14 cellular contexts compared by ENCODE assay signal in the genomic region with DNA sequence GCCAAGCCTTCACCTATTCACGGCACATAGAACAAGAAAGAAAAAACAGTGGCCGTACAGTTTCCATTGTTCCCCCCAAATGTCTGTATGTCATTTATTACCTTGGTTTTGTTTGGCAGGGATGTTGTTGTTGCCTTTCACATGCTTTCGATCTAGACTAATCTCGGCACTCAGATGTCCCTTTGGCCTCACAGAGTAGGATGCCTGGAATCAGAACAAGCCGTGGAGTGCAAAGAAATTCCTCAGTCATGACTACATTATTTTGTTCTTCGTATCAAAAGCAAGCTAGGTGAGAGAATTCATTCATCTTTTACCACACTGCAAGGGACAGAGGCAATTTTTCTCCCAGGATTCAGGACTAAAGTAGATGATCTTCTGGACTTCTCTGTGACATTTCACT.
DNase-seq lines count a peak whose midpoint lies in the region; ATAC-seq and TF ChIP-seq lines count a peak whose summit lies in the region.
"Had no signal": no experiment of that assay in that cellular context is flagged by ENCODE, and none has a peak within 500 bp of the region (broad histone marks: within the 10 kb centered on the region; RNA-seq: fewer than 3 reads in every experiment).

No MANE protein-coding gene starts in this region.

- H3K27ac ChIP-seq in body of pancreas (peak overlapping the region in 2 of 4 donors; percentile 16 to 51), left lung (peak overlapping the region; percentile 77 to 82), uterus (peak overlapping the region; percentile 54 to 62)
- H3K27ac ChIP-seq: adrenal gland, psoas muscle, SK-N-MC had no signal

- H3K4me1 ChIP-seq in body of pancreas (peaks cover 34% of the 10 kb centered on the region), left lung (peaks cover 19 to 33% of the 10 kb centered on the region in 2 donors), uterus (peaks cover 0 to 16% of the 10 kb centered on the region in 2 donors)
- H3K4me1 ChIP-seq: adrenal gland, psoas muscle had no signal

- H3K27me3 ChIP-seq in body of pancreas: no peaks in the 10 kb centered on the region
- H3K27me3 ChIP-seq in left lung: peaks cover 0 to 13% of the 10 kb centered on the region in 2 donors
- H3K27me3 ChIP-seq in uterus: no peaks in the 10 kb centered on the region
- H3K27me3 ChIP-seq: adrenal gland had no signal

- TF ChIP-seq POLR2A in body of pancreas (IDR thresholded peaks at IDR 0.05) (peak in 1 of 3 donors; percentile 27), uterus (IDR thresholded peaks at IDR 0.05) (no peak)

- H3K4me3 ChIP-seq in body of pancreas (no peak overlapping the region), left lung (peak overlapping the region; percentile 5 to 13), uterus (no peak overlapping the region)
- H3K4me3 ChIP-seq: adrenal gland, psoas muscle, SK-N-MC had no signal

- intact Hi-C loops in body of pancreas (cut with DNase I) (no loop called here), left lung (cut with DNase I) (no loop called here), uterus (cut with DNase I; ENCODE audit: low total_unique reads) (no loop called here)

- TF ChIP-seq CTCF in body of pancreas (IDR thresholded peaks at IDR 0.05) (no peak), left lung (IDR thresholded peaks at IDR 0.05) (no peak), uterus (IDR thresholded peaks at IDR 0.05) (no peak)

- H3K9me3 ChIP-seq in body of pancreas (no peaks in the 10 kb centered on the region), left lung (no peaks in the 10 kb centered on the region), uterus (no peaks in the 10 kb centered on the region)
- H3K9me3 ChIP-seq: adrenal gland, psoas muscle had no signal

- 66 to 76% methylated on average over 6 of the region's 6 CpGs for WGBS in body of pancreas, 2 donors

- DNase-seq in HPDE6-E6E7 (ENCODE audit: extremely low spot score) (peak; percentile 43), body of pancreas (no peak), left lung (no peak), uterus (no peak), H4 (ENCODE audit: low spot score) (no peak), GM19238 (ENCODE audit: insufficient read length, low spot score) (no peak), NCI-H2171 (lab: John Stamatoyannopoulos, UW) (no peak)
- DNase-seq: activated B cell treated with CpG ODN at 0.5 μM for 24 hours, Calu3, endodermal cell, Kasumi-1, psoas muscle had no signal

- H3K36me3 ChIP-seq in body of pancreas (replicated peaks in 1 of 2; ENCODE audit: insufficient read depth in 1 of 2, low read depth in 2 of 2): no peaks in the 10 kb centered on the region
- H3K36me3 ChIP-seq in left lung: no peaks in the 10 kb centered on the region
- no peaks in the 10 kb centered on the region for H3K36me3 ChIP-seq in uterus
- H3K36me3 ChIP-seq: adrenal gland had no signal

- peak; percentile 59 for ATAC-seq in body of pancreas
- peak; percentile 59 for ATAC-seq in left lung
- ATAC-seq: psoas muscle had no signal

Comparison
In these comparisons a context has a peak if more than half of its experiments do, and no peak if none do; other contexts are left out.
1. H3K4me3 ChIP-seq: peak in left lung (2 of 2); none in body of pancreas (0 of 2) and uterus (0 of 2).